19 cellular contexts compared by ENCODE assay signal in genomic region chr17:69511244-69511643, GRCh38.
DNase-seq lines count a peak whose midpoint lies in the region; ATAC-seq, FAIRE-seq and TF ChIP-seq lines count a peak whose summit lies in the region.
"Had no signal": no experiment of that assay in that cellular context is flagged by ENCODE, and none has a peak within 500 bp of the region (broad histone marks: within the 10 kb centered on the region; RNA-seq: fewer than 3 reads in every experiment).

No MANE protein-coding gene starts in this region.

- H3F3A ChIP-seq in neural progenitor cell (ENCODE audit: low read depth) = no peaks in the 10 kb centered on the region

- H3K4me1 Mint-ChIP-seq in endodermal cell (peaks cover 6% of the 10 kb centered on the region), neural progenitor cell (peaks cover 8% of the 10 kb centered on the region)
- no peaks in the 10 kb centered on the region for H3K4me1 Mint-ChIP-seq in activated T-helper 17 cell treated with anti-CD3 and anti-CD28 coated beads, Interleukin-2, amount 50 U/mL, for 72 hours

- peaks cover 26% of the 10 kb centered on the region for H4K20me1 ChIP-seq in neural progenitor cell (ENCODE audit: low read depth)
- H4K20me1 ChIP-seq: BLaER1 treated with 17β-estradiol and CSF1 and Interleukin-3, amounts not matched to agents 10 nM and 100 nM had no signal

- no peak overlapping the region for H3K4me2 ChIP-seq in neural progenitor cell
- H3K4me2 ChIP-seq: BLaER1 treated with 17β-estradiol and CSF1 and Interleukin-3, amounts not matched to agents 10 nM and 100 nM had no signal

- H3K27me3 Mint-ChIP-seq in endodermal cell (ENCODE audit: insufficient read depth) (no peaks in the 10 kb centered on the region), neural progenitor cell (ENCODE audit: insufficient read depth, low read depth) (no peaks in the 10 kb centered on the region)
- no peaks in the 10 kb centered on the region for H3K27me3 Mint-ChIP-seq in activated T-helper 17 cell treated with anti-CD3 and anti-CD28 coated beads, Interleukin-2, amount 50 U/mL, for 72 hours

- WGBS in endodermal cell (ENCODE audit: insufficient coverage in 1 of 2, insufficient read length in 1 of 2), 2 experiments = 71 to 83% methylated on average over 6 to 7 of the region's 7 CpGs

- peaks cover 9% of the 10 kb centered on the region for H3K9me3 ChIP-seq in endodermal cell (ENCODE audit: control insufficient read depth, low read length)
- H3K9me3 ChIP-seq in neural progenitor cell (ENCODE audit: low read depth) = no peaks in the 10 kb centered on the region

- FAIRE-seq in frontal cortex (lab: Jason Lieb, UNC) = no peak
- FAIRE-seq: GM12891, GM19239 had no signal

- DNase-seq in RPMI7951 (ENCODE audit: low read depth) (peak; percentile 1), endodermal cell (no peak), neural progenitor cell (ENCODE audit: low spot score) (peak; percentile 42), substantia nigra (lab: John Stamatoyannopoulos, UW) (peak in 2 of 49 donors; percentile 3 to 5), frontal cortex (ENCODE audit: low spot score in 2 of 2) (no peak)
- DNase-seq: CD8-positive, alpha-beta T cell; COR-L47; DMS 273 treated with DMSO at 0.1 percent for 48 hours; DMS53; DND-41; EL; GOT3; H7 had no signal

- H3K4me1 ChIP-seq in endodermal cell (ENCODE audit: control insufficient read depth, insufficient read depth, low read length) (no peaks in the 10 kb centered on the region), neural progenitor cell (peaks cover 18% of the 10 kb centered on the region)

- no peak overlapping the region for H3K27ac Mint-ChIP-seq in endodermal cell
- no peak overlapping the region for H3K27ac Mint-ChIP-seq in neural progenitor cell
- H3K27ac Mint-ChIP-seq in activated T-helper 17 cell treated with anti-CD3 and anti-CD28 coated beads, Interleukin-2, amount 50 U/mL, for 72 hours = no peak overlapping the region
- H3K27ac Mint-ChIP-seq: B cell; CD8-positive, alpha-beta T cell had no signal

- ATAC-seq in GM21515 (IDR thresholded peaks at IDR 0.05; ENCODE audit: unreplicated experiment) = no peak
- ATAC-seq in activated T-helper 17 cell treated with anti-CD3 and anti-CD28 coated beads, Interleukin-2, amount 50 U/mL, for 72 hours (replicated peaks) = no peak
- ATAC-seq: CD8-positive, alpha-beta T cell had no signal

- H3K9ac ChIP-seq in endodermal cell (ENCODE audit: extremely low read depth, low read length, poor library complexity, severe bottlenecking) (no peak overlapping the region), neural progenitor cell (no peak overlapping the region)
- H3K9ac ChIP-seq: BLaER1 treated with 17β-estradiol and CSF1 and Interleukin-3, amounts not matched to agents 10 nM and 100 nM had no signal

- H3K4me3 ChIP-seq in endodermal cell (ENCODE audit: low read length) = no peak overlapping the region
- no peak overlapping the region for H3K4me3 ChIP-seq in neural progenitor cell
- H3K4me3 ChIP-seq: BLaER1 treated with 17β-estradiol and CSF1 and Interleukin-3, amounts not matched to agents 10 nM and 100 nM had no signal

- H3K79me2 ChIP-seq in neural progenitor cell (ENCODE audit: low read depth) = peaks cover 75% of the 10 kb centered on the region

- H3K36me3 ChIP-seq in endodermal cell (ENCODE audit: control insufficient read depth, insufficient read depth, low read length) (no peaks in the 10 kb centered on the region), neural progenitor cell (peaks cover 3% of the 10 kb centered on the region)

- peaks cover 10% of the 10 kb centered on the region for H3K9me3 Mint-ChIP-seq in endodermal cell
- peaks cover 7% of the 10 kb centered on the region for H3K9me3 Mint-ChIP-seq in neural progenitor cell
- no peaks in the 10 kb centered on the region for H3K9me3 Mint-ChIP-seq in activated T-helper 17 cell treated with anti-CD3 and anti-CD28 coated beads, Interleukin-2, amount 50 U/mL, for 72 hours
- H3K9me3 Mint-ChIP-seq: CD8-positive, alpha-beta T cell had no signal

- peak overlapping the region; percentile 13 for H3K27ac ChIP-seq in endodermal cell (ENCODE audit: low read depth, low read length)
- no peak overlapping the region for H3K27ac ChIP-seq in neural progenitor cell
- peak overlapping the region; percentile 35 for H3K27ac ChIP-seq in substantia nigra (ENCODE audit: low read depth, low read length, poor library complexity, severe bottlenecking)
- H3K27ac ChIP-seq: BLaER1 treated with 17β-estradiol and CSF1 and Interleukin-3, amounts not matched to agents 10 nM and 100 nM had no signal

- H3K4me3 Mint-ChIP-seq in endodermal cell (no peak overlapping the region), neural progenitor cell (no peak overlapping the region)
- H3K4me3 Mint-ChIP-seq in activated T-helper 17 cell treated with anti-CD3 and anti-CD28 coated beads, Interleukin-2, amount 50 U/mL, for 72 hours = no peak overlapping the region
- H3K4me3 Mint-ChIP-seq: B cell; CD8-positive, alpha-beta T cell had no signal

- TF ChIP-seq CTCF in endodermal cell (conservative IDR thresholded peaks at IDR 0.05) = no peak
- TF ChIP-seq CTCF in neural progenitor cell (IDR thresholded peaks at IDR 0.05) = no peak

- H3K27me3 ChIP-seq in endodermal cell (ENCODE audit: control insufficient read depth, insufficient read depth, low read length, poor library complexity, severe bottlenecking) (no peaks in the 10 kb centered on the region), neural progenitor cell (no peaks in the 10 kb centered on the region)
- H3K27me3 ChIP-seq: BLaER1 treated with 17β-estradiol and CSF1 and Interleukin-3, amounts not matched to agents 10 nM and 100 nM had no signal

- no peak overlapping the region for H2AFZ ChIP-seq in neural progenitor cell (replicated peaks)

- H3K36me3 Mint-ChIP-seq in endodermal cell (ENCODE audit: low read depth) (peaks cover 21% of the 10 kb centered on the region), neural progenitor cell (peaks cover 29% of the 10 kb centered on the region)
- peaks cover 14% of the 10 kb centered on the region for H3K36me3 Mint-ChIP-seq in activated T-helper 17 cell treated with anti-CD3 and anti-CD28 coated beads, Interleukin-2, amount 50 U/mL, for 72 hours (ENCODE audit: low read depth)

Comparison
In these comparisons a context has a peak if more than half of its experiments do, and no peak if none do; other contexts are left out.
1. DNase-seq: peak in RPMI7951 (single experiment) and neural progenitor cell (single experiment); none in endodermal cell (single experiment) and frontal cortex (0 of 2).